ENCODE assay signal across 8 cellular contexts in the genomic region with DNA sequence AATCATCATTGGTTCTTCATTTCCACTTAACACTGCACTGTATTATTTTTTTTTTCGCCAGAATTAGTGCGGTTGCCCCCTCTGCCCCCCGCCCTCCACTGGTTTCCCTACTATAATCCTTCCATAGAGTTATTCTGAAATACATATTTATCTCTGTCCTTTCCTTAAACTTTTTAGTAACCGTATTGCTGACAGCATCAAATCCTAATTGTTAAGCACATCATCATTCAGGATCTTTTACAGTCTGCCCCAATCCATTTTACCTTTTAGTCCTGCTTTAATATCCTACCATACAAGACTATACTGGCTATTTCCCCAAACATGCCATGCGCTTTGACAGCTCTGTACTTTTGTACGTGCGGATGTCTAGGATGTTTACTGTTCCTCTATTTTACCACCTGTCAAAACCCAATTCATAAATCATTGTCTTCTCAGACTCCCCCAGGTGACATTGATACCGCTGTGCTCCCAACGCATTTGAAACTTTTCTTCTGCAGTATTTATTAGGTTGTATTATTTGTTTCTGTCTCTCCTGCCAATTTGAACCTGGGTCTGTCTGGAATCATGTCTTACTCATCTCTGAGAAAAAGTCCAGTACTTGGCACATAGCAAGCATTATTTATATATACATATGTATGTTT. TPM values are rescaled to one million over a fixed set of nuclear protein-coding genes. Genes with fewer than 3 reads are reported as not detected.
A peak's percentile ranks its signal among the peaks of the same experiment; 100 is the strongest.
DNase-seq lines count a peak whose midpoint lies in the region; ATAC-seq and TF ChIP-seq lines count a peak whose summit lies in the region.

No MANE protein-coding gene starts in this region.

- no peak for TF ChIP-seq EP300 in esophagus muscularis mucosa (IDR thresholded peaks at IDR 0.05)

- 4 to 5% methylated on average over 9 of the region's 9 CpGs for WGBS in heart right ventricle, 2 donors
- 5% methylated on average over 9 of the region's 9 CpGs for WGBS in esophagus muscularis mucosa
- no CpG with 5 or more reads among the region's 9 CpGs for WGBS in trophoblast cell (ENCODE audit: extremely low coverage, insufficient coverage, insufficient read length)

- no peak overlapping the region for H2BK5ac ChIP-seq in trophoblast cell (ENCODE audit: low read depth, low read length, poor library complexity)

- H3K79me1 ChIP-seq in trophoblast cell (ENCODE audit: low read length) = peaks cover 5% of the 10 kb centered on the region

- peak overlapping the region; percentile 60 to 92 (median 86) for H3K4me3 ChIP-seq in heart right ventricle
- H3K4me3 ChIP-seq in SJCRH30 = peak overlapping the region; percentile 86
- H3K4me3 ChIP-seq in esophagus muscularis mucosa = peak overlapping the region; percentile 89 to 96 (median 93)
- H3K4me3 ChIP-seq in trophoblast cell (ENCODE audit: low read depth, low read length) = no peak overlapping the region

- no peak overlapping the region for H2AFZ ChIP-seq in trophoblast cell (ENCODE audit: insufficient read depth, low read length, poor library complexity)

- H3K9me3 ChIP-seq in heart right ventricle (peaks cover 0 to 9% (median 0%) of the 10 kb centered on the region in 11 donors), SJCRH30 (replicated peaks) (no peaks in the 10 kb centered on the region), esophagus muscularis mucosa (peaks cover 0 to 2% (median 0%) of the 10 kb centered on the region in 4 donors), trophoblast cell (ENCODE audit: insufficient read depth, low read depth, low read length) (no peaks in the 10 kb centered on the region)

- intact Hi-C loops in heart right ventricle (cut with DNase I) (loop anchor here in 9 of 10 donors (2.0 to 10.0 kb wide), 5 partner anchors 73 to 365 kb away; a partner anchor contains a TSS), cardiac septum (cut with DNase I) (loop anchor here (2.0 kb wide), 2 partner anchors 75 to 305 kb away; a partner anchor contains a TSS), esophagus muscularis mucosa (cut with DNase I) (loop anchor here (5.0 to 10.0 kb wide), 3 partner anchors 73 to 368 kb away; a partner anchor contains a TSS)

- H4K91ac ChIP-seq in trophoblast cell (ENCODE audit: low read depth, low read length) = no peak overlapping the region

- peak overlapping the region; percentile 47 for H3K4ac ChIP-seq in trophoblast cell (ENCODE audit: low read depth, low read length)

- TF ChIP-seq CTCF in heart right ventricle (IDR thresholded peaks at IDR 0.05) (no peak), esophagus muscularis mucosa (IDR thresholded peaks at IDR 0.05) (no peak)

- no peak for DNase-seq in heart right ventricle
- DNase-seq in cardiac septum (ENCODE audit: low spot score) = no peak
- DNase-seq in SJCRH30 = peak in 1 of 2 experiments; percentile 11
- no peak for DNase-seq in esophagus muscularis mucosa (ENCODE audit: extremely low spot score)
- peak in 1 of 2 donors; percentile 3 for DNase-seq in trophoblast cell
- no peak for DNase-seq in SHP77 (lab: John Stamatoyannopoulos, UW)
- no peak for DNase-seq in effector CD8-positive, alpha-beta T cell (lab: John Stamatoyannopoulos, UW)
- DNase-seq in stimulated activated CD4-positive, alpha-beta T cell treated with anti-CD3 and anti-CD28 coated beads, Interleukin-15, amount 100 ng/mL, for 24 hours = no peak

- H2AK5ac ChIP-seq in trophoblast cell (ENCODE audit: low read length) = no peak overlapping the region

- H3K4me1 ChIP-seq in heart right ventricle = peaks cover 0 to 80% (median 66%) of the 10 kb centered on the region in 9 donors
- peaks cover 14% of the 10 kb centered on the region for H3K4me1 ChIP-seq in SJCRH30
- H3K4me1 ChIP-seq in esophagus muscularis mucosa = peaks cover 41 to 72% (median 65%) of the 10 kb centered on the region in 4 donors
- H3K4me1 ChIP-seq in trophoblast cell (ENCODE audit: control insufficient read depth in 1 of 2, insufficient read depth in 2 of 2, low read length in 2 of 2) = peaks cover 0 to 3% of the 10 kb centered on the region in 2 experiments

- H2BK12ac ChIP-seq in trophoblast cell (ENCODE audit: low read length) = no peak overlapping the region

- no peak for ATAC-seq in heart right ventricle

- no peak overlapping the region for H3K14ac ChIP-seq in trophoblast cell (ENCODE audit: low read length)

- H3K36me3 ChIP-seq in heart right ventricle (no peaks in the 10 kb centered on the region), SJCRH30 (no peaks in the 10 kb centered on the region), esophagus muscularis mucosa (no peaks in the 10 kb centered on the region), trophoblast cell (ENCODE audit: control insufficient read depth in 1 of 2, insufficient read depth in 2 of 2, low read length in 2 of 2) (no peaks in the 10 kb centered on the region)

- peaks cover 6% of the 10 kb centered on the region for H3K79me2 ChIP-seq in trophoblast cell (ENCODE audit: control insufficient read depth, insufficient read depth, low read length, poor library complexity)

- no peak for TF ChIP-seq POLR2A in esophagus muscularis mucosa (IDR thresholded peaks at IDR 0.05; ENCODE audit: low read depth)

- no peak overlapping the region for H4K8ac ChIP-seq in trophoblast cell (ENCODE audit: low read depth, low read length)

- H2BK120ac ChIP-seq in trophoblast cell (ENCODE audit: insufficient read depth, low read length, poor library complexity) = no peak overlapping the region

- no peak overlapping the region for H4K12ac ChIP-seq in trophoblast cell (ENCODE audit: low read depth, low read length)

- H3K27ac ChIP-seq in heart right ventricle (peak overlapping the region in 9 of 10 donors; percentile 86 to 99 (median 96)), SJCRH30 (peak overlapping the region; percentile 93), esophagus muscularis mucosa (replicated peaks in 1 of 4) (peak overlapping the region; percentile 94 to 97 (median 96)), trophoblast cell (ENCODE audit: low read depth, low read length) (no peak overlapping the region)

- H3K23ac ChIP-seq in trophoblast cell (ENCODE audit: low read length) = no peak overlapping the region

- H3K4me2 ChIP-seq in trophoblast cell (ENCODE audit: low read length) = peak overlapping the region; percentile 87

- H3K9ac ChIP-seq in trophoblast cell (ENCODE audit: low read length) = peak overlapping the region; percentile 98

- no peak overlapping the region for H3K18ac ChIP-seq in trophoblast cell (ENCODE audit: low read length)

- H3K27me3 ChIP-seq in heart right ventricle = no peaks in the 10 kb centered on the region
- H3K27me3 ChIP-seq in SJCRH30 = no peaks in the 10 kb centered on the region
- no peaks in the 10 kb centered on the region for H3K27me3 ChIP-seq in esophagus muscularis mucosa
- no peaks in the 10 kb centered on the region for H3K27me3 ChIP-seq in trophoblast cell (ENCODE audit: insufficient read depth, low read length)

RNA-seq across cellular contexts. Expression of a gene that starts 1.0 kb away (rescaled TPM):
- total RNA-seq in heart right ventricle (10 to 100 TPM; 22.3 to 37.9 (median 27.3) TPM), cardiac septum (37.4 TPM), esophagus muscularis mucosa (10 to 100 TPM; 52.7 to 65.9 (median 59.4) TPM)
- 10 to 100 TPM; 30.6 to 41.6 TPM for polyA plus RNA-seq in heart right ventricle
- total RNA-seq in SJCRH30 (2014; rRNA removed; shearing (Covaris generic)) = 53.1 and 56.3 TPM in 2 replicates
- 49.4 and 49.6 TPM in 2 replicates for polyA plus RNA-seq in trophoblast cell (2013)

RNA-seq across cellular contexts. Expression of a gene that starts 1.5 kb away (rescaled TPM):
- 10 to 100 TPM; 14.1 to 22.2 (median 17.8) TPM for total RNA-seq in heart right ventricle
- 10 to 100 TPM; 17.6 to 19.4 TPM for polyA plus RNA-seq in heart right ventricle
- 15.5 TPM for total RNA-seq in cardiac septum
- 48.1 and 70.8 TPM in 2 replicates for total RNA-seq in SJCRH30 (2014; rRNA removed; shearing (Covaris generic))
- 10 to 100 TPM; 14.2 to 24.9 (median 22.7) TPM for total RNA-seq in esophagus muscularis mucosa
- polyA plus RNA-seq in trophoblast cell (2013) = 18.6 and 19.1 TPM in 2 replicates
